8 cellular contexts compared by ENCODE assay signal in the genomic region with DNA sequence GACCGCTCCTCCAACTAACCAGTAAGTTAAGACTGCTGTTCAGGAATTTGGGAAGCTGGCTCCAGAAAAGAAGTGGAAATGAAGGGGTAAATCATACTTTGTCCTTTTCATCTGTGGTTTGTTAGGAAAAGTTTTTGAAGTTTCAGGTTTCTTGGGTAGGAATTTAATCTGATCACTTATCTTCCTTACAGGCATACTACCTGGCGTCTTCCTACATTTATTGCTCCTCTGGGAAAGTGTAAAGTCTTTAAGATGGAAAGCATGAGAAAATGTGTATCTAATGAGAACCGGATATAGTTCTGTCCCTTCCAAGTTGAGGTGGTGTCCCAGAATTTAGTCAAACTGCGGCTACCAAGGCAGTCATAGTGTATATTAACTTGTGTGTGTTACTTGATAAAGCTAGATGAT.
DNase-seq lines count a peak whose midpoint lies in the region; ATAC-seq and TF ChIP-seq lines count a peak whose summit lies in the region.

No MANE protein-coding gene starts in this region.

- H3K9me3 Mint-ChIP-seq in effector memory CD8-positive, alpha-beta T cell, result no peaks in the 10 kb centered on the region
- peaks cover 4% of the 10 kb centered on the region for H3K9me3 Mint-ChIP-seq in nephron progenitor cell

- peak overlapping the region; percentile 96 to 97 for H3K4me3 Mint-ChIP-seq in effector memory CD8-positive, alpha-beta T cell
- peak overlapping the region; percentile 99 for H3K4me3 Mint-ChIP-seq in nephron progenitor cell

- peaks cover 26 to 30% of the 10 kb centered on the region in 2 donors for H3K4me1 Mint-ChIP-seq in effector memory CD8-positive, alpha-beta T cell (ENCODE audit: low read depth in 2 of 2)
- H3K4me1 Mint-ChIP-seq in nephron progenitor cell, result peaks cover 25% of the 10 kb centered on the region

- H3K27ac ChIP-seq in C4-2B, result peak overlapping the region; percentile 83

- no peak for TF ChIP-seq CTCF in C4-2B (conservative IDR thresholded peaks at IDR 0.05)
- no peak for TF ChIP-seq CTCF in nephron progenitor cell (IDR thresholded peaks at IDR 0.05)

- H3K36me3 Mint-ChIP-seq in effector memory CD8-positive, alpha-beta T cell (ENCODE audit: insufficient read depth), result peaks cover 13% of the 10 kb centered on the region
- H3K36me3 Mint-ChIP-seq in nephron progenitor cell (ENCODE audit: low read depth), result peaks cover 32% of the 10 kb centered on the region

- DNase-seq in NAMALWA (ENCODE audit: low spot score), result peak; percentile 19
- no peak for DNase-seq in effector memory CD8-positive, alpha-beta T cell
- no peak for DNase-seq in nephron progenitor cell
- DNase-seq in effector CD4-positive, alpha-beta T cell, result no peak

- peak overlapping the region; percentile 95 to 98 for H3K27ac Mint-ChIP-seq in effector memory CD8-positive, alpha-beta T cell
- peak overlapping the region; percentile 99 for H3K27ac Mint-ChIP-seq in nephron progenitor cell

- no peak for ATAC-seq in effector memory CD8-positive, alpha-beta T cell (replicated peaks)
- no peak for ATAC-seq in HG03280 (IDR thresholded peaks at IDR 0.05; ENCODE audit: unreplicated experiment)
- ATAC-seq in GM21367 (IDR thresholded peaks at IDR 0.05; ENCODE audit: unreplicated experiment), result no peak
- ATAC-seq in HG03520 (IDR thresholded peaks at IDR 0.05; ENCODE audit: unreplicated experiment), result no peak

- no peaks in the 10 kb centered on the region for H3K27me3 Mint-ChIP-seq in effector memory CD8-positive, alpha-beta T cell
- no peaks in the 10 kb centered on the region for H3K27me3 Mint-ChIP-seq in nephron progenitor cell (ENCODE audit: low read depth, poor library complexity)
